In genomic region chr9:2411459-2412215, GRCh38 we compare ENCODE assay signal across 11 cellular contexts.
A peak's percentile ranks its signal among the peaks of the same experiment; 100 is the strongest.
DNase-seq lines count a peak whose midpoint lies in the region; ATAC-seq and TF ChIP-seq lines count a peak whose summit lies in the region.
"Had no signal": no experiment of that assay in that cellular context is flagged by ENCODE, and none has a peak within 500 bp of the region (broad histone marks: within the 10 kb centered on the region; RNA-seq: fewer than 3 reads in every experiment).

No MANE protein-coding gene starts in this region.

- no peak overlapping the region for H3K4me3 ChIP-seq in Karpas-422 (ENCODE audit: low read length)
- H3K4me3 ChIP-seq: BLaER1 treated with 17β-estradiol and CSF1 and Interleukin-3, amounts not matched to agents 10 nM and 100 nM had no signal

- peaks cover 6% of the 10 kb centered on the region for H3K4me1 ChIP-seq in Karpas-422 (ENCODE audit: low read length)
- H3K4me1 ChIP-seq: BLaER1 treated with 17β-estradiol and CSF1 and Interleukin-3, amounts not matched to agents 10 nM and 100 nM had no signal

- H3K4me2 ChIP-seq in Karpas-422 (ENCODE audit: low read depth, low read length, poor library complexity, severe bottlenecking): no peak overlapping the region
- H3K4me2 ChIP-seq: BLaER1 treated with 17β-estradiol and CSF1 and Interleukin-3, amounts not matched to agents 10 nM and 100 nM had no signal

- H3K4me1 Mint-ChIP-seq in osteocyte (ENCODE audit: unreplicated experiment): peaks cover 32% of the 10 kb centered on the region

- TF ChIP-seq CTCF in osteocyte (IDR thresholded peaks at IDR 0.05): no peak

- no peaks in the 10 kb centered on the region for H4K20me1 ChIP-seq in Karpas-422 (ENCODE audit: insufficient read depth, low read depth, low read length)
- H4K20me1 ChIP-seq: BLaER1 treated with 17β-estradiol and CSF1 and Interleukin-3, amounts not matched to agents 10 nM and 100 nM had no signal

- no peaks in the 10 kb centered on the region for H3K9me2 ChIP-seq in Karpas-422 (replicated peaks; ENCODE audit: insufficient read depth, low read length)

- H3K4me3 Mint-ChIP-seq in osteocyte (ENCODE audit: unreplicated experiment): no peak overlapping the region

- no peak overlapping the region for H2AFZ ChIP-seq in Karpas-422 (ENCODE audit: low read length)

- H3K27me3 Mint-ChIP-seq in osteocyte (ENCODE audit: unreplicated experiment): no peaks in the 10 kb centered on the region

- H3K9me3 ChIP-seq in Karpas-422 (ENCODE audit: low read length): no peaks in the 10 kb centered on the region

- H3K36me3 ChIP-seq in Karpas-422 (ENCODE audit: insufficient read depth, low read length): no peaks in the 10 kb centered on the region
- H3K36me3 ChIP-seq: BLaER1 treated with 17β-estradiol and CSF1 and Interleukin-3, amounts not matched to agents 10 nM and 100 nM had no signal

- no peak overlapping the region for H3K27ac ChIP-seq in Karpas-422 (ENCODE audit: low read length)
- H3K27ac ChIP-seq: BLaER1 treated with 17β-estradiol and CSF1 and Interleukin-3, amounts not matched to agents 10 nM and 100 nM had no signal

- no peaks in the 10 kb centered on the region for H3K9me3 Mint-ChIP-seq in osteocyte (ENCODE audit: unreplicated experiment)

- intact Hi-C loops in left colon (cut with DNase I, micrococcal nuclease): no loop called here

- H3K79me2 ChIP-seq in Karpas-422 (ENCODE audit: low read length): no peaks in the 10 kb centered on the region

- peaks cover 1% of the 10 kb centered on the region for H3K36me3 Mint-ChIP-seq in osteocyte (ENCODE audit: unreplicated experiment)

- ATAC-seq in HG03460 (IDR thresholded peaks at IDR 0.05; ENCODE audit: unreplicated experiment) (no peak), left colon (no peak)

- DNase-seq in EL (peak; percentile 87), RPMI7951 (ENCODE audit: low read depth) (peak; percentile 40), globus pallidus (ENCODE audit: low spot score) (peak; percentile 48), osteocyte (ENCODE audit: extremely low spot score, unreplicated experiment) (no peak), Karpas-422 (no peak), left colon (no peak), DMS79 (lab: John Stamatoyannopoulos, UW) (no peak)
- DNase-seq: NCI-H1694, NCI-H748 treated with DMSO at 0.1 percent for 48 hours had no signal

- H3K27ac Mint-ChIP-seq in osteocyte (ENCODE audit: unreplicated experiment): peak overlapping the region; percentile 89

- no peak overlapping the region for H3K9ac ChIP-seq in Karpas-422 (ENCODE audit: low read length)
- H3K9ac ChIP-seq: BLaER1 treated with 17β-estradiol and CSF1 and Interleukin-3, amounts not matched to agents 10 nM and 100 nM had no signal

- H3K27me3 ChIP-seq in Karpas-422 (ENCODE audit: low read length): no peaks in the 10 kb centered on the region
- H3K27me3 ChIP-seq: BLaER1 treated with 17β-estradiol and CSF1 and Interleukin-3, amounts not matched to agents 10 nM and 100 nM had no signal

Comparison
In these comparisons a context has a peak if more than half of its experiments do, and no peak if none do; other contexts are left out.
1. DNase-seq: peak in EL (single experiment), RPMI7951 (single experiment) and globus pallidus (single experiment); none in osteocyte (single experiment), Karpas-422 (single experiment), left colon (0 of 2) and DMS79 (single experiment).